Comparison of ENCODE assay signal across 3 cellular contexts in genomic region chr1:119333543-119334250, GRCh38. TPM values are rescaled to one million over a fixed set of nuclear protein-coding genes. Genes with fewer than 3 reads are reported as not detected.
"Had no signal": no experiment of that assay in that cellular context is flagged by ENCODE, and none has a peak within 500 bp of the region (broad histone marks: within the 10 kb centered on the region; RNA-seq: fewer than 3 reads in every experiment).

No MANE protein-coding gene starts in this region.

RNA-seq across cellular contexts. Expression of gene HAO2, which starts 34.9 kb away (rescaled TPM):
- total RNA-seq: HT-29, IMR-90, K562 had no signal
- polyA plus RNA-seq: IMR-90, K562 had no signal
